In the genomic region with DNA sequence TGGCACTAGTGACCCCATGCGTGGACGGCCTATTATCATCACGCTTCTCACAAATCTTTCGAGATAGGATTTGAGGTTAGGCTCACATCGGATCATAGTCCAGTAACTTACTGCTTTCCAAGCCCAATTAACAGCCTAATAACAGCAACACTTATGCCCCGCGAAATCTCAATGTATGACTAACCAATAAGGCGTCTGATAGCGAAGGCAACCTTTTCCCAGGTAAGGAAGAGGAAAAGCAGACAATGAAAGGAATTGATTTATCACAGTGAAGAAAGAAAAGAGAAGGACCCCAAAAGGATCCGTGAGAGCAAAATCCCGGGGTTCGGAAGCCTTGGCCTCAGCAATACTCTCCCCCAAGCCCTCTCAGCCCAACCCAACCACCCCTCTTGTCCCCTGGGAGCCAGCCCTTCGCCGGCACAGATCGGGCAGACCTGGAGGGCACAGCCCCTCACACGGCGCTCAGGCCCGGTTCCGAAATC, we compare ENCODE assay signal across 8 cellular contexts. TPM values are rescaled to one million over a fixed set of nuclear protein-coding genes. Genes with fewer than 3 reads are reported as not detected.
DNase-seq lines count a peak whose midpoint lies in the region; ATAC-seq and TF ChIP-seq lines count a peak whose summit lies in the region.

No MANE protein-coding gene starts in this region.

- peak overlapping the region; percentile 96 for H3K27ac Mint-ChIP-seq in activated T-cell treated with anti-CD3 and anti-CD28 coated beads, Interleukin-2, amount 50 U/mL, for 24 hours
- peak overlapping the region; percentile 94 for H3K27ac Mint-ChIP-seq in T-helper 17 cell

- peaks cover 50% of the 10 kb centered on the region for H3K4me1 Mint-ChIP-seq in activated T-cell treated with anti-CD3 and anti-CD28 coated beads, Interleukin-2, amount 50 U/mL, for 24 hours (ENCODE audit: low read depth)
- peaks cover 29% of the 10 kb centered on the region for H3K4me1 Mint-ChIP-seq in T-helper 17 cell

- no peaks in the 10 kb centered on the region for H3K27me3 Mint-ChIP-seq in activated T-cell treated with anti-CD3 and anti-CD28 coated beads, Interleukin-2, amount 50 U/mL, for 24 hours
- H3K27me3 Mint-ChIP-seq in T-helper 17 cell = no peaks in the 10 kb centered on the region

- H3K9me2 ChIP-seq in neural cell (ENCODE audit: insufficient read depth, low read length) = no peaks in the 10 kb centered on the region

- H3K4me2 ChIP-seq in neural cell (ENCODE audit: low read length) = peak overlapping the region; percentile 77

- H3K4me3 Mint-ChIP-seq in activated T-cell treated with anti-CD3 and anti-CD28 coated beads, Interleukin-2, amount 50 U/mL, for 24 hours = peak overlapping the region; percentile 98
- H3K4me3 Mint-ChIP-seq in T-helper 17 cell = peak overlapping the region; percentile 94

- no peaks in the 10 kb centered on the region for H3K27me3 ChIP-seq in neural cell (ENCODE audit: insufficient read depth, low read depth, low read length)

- peaks cover 49% of the 10 kb centered on the region for H3K79me2 ChIP-seq in neural cell (replicated peaks; ENCODE audit: insufficient read depth, low read length)

- peak overlapping the region; percentile 92 for H2AFZ ChIP-seq in neural cell (ENCODE audit: low read depth, low read length)

- no peak for DNase-seq in activated T-cell treated with anti-CD3 and anti-CD28 coated beads, Interleukin-2, amount 50 U/mL, for 24 hours
- no peak for DNase-seq in activated T-cell treated with anti-CD3 and anti-CD28 coated beads, Interleukin-2, amount 50 U/mL, for 1 hour
- DNase-seq in T-helper 17 cell (no peak), fibroblast of mammary gland (ENCODE audit: low read depth) (peak; percentile 24), GDM1 (lab: John Stamatoyannopoulos, UW) (no peak)

- peak overlapping the region; percentile 96 for H3K4me3 ChIP-seq in fibroblast of mammary gland (ENCODE audit: control insufficient read depth, low read depth, low read length)
- H3K4me3 ChIP-seq in neural cell (ENCODE audit: low read length) = peak overlapping the region; percentile 97

- H3K9ac ChIP-seq in neural cell (ENCODE audit: low read length) = peak overlapping the region; percentile 98

- H4K20me1 ChIP-seq in neural cell (ENCODE audit: insufficient read depth) = peaks cover 4% of the 10 kb centered on the region

- TF ChIP-seq RAD21 in neural cell (conservative IDR thresholded peaks at IDR 0.05) = no peak

- H3K27ac ChIP-seq in neural cell (ENCODE audit: low read length) = peak overlapping the region; percentile 98

- H3F3A ChIP-seq in neural cell (ENCODE audit: insufficient read depth, low read length, poor library complexity, severe bottlenecking) = peaks cover 10% of the 10 kb centered on the region

- H3K36me3 ChIP-seq in neural cell (ENCODE audit: insufficient read depth, low read length) = no peaks in the 10 kb centered on the region

- no peaks in the 10 kb centered on the region for H3K9me3 Mint-ChIP-seq in activated T-cell treated with anti-CD3 and anti-CD28 coated beads, Interleukin-2, amount 50 U/mL, for 24 hours

- no peak for TF ChIP-seq EP300 in neural cell (conservative IDR thresholded peaks at IDR 0.05; ENCODE audit: poor library complexity, severe bottlenecking)

- ATAC-seq in HG03095 (IDR thresholded peaks at IDR 0.05; ENCODE audit: unreplicated experiment) (peak; percentile 10), T-helper 17 cell (peak; percentile 13), HG03378 (IDR thresholded peaks at IDR 0.05; ENCODE audit: unreplicated experiment) (no peak)

- TF ChIP-seq CTCF in fibroblast of mammary gland (conservative IDR thresholded peaks at IDR 0.05; ENCODE audit: control insufficient read depth, insufficient read depth, low read depth, low read length) (no peak), neural cell (IDR thresholded peaks at IDR 0.05; ENCODE audit: poor library complexity, severe bottlenecking) (no peak)

- peaks cover 27% of the 10 kb centered on the region for H3K36me3 Mint-ChIP-seq in activated T-cell treated with anti-CD3 and anti-CD28 coated beads, Interleukin-2, amount 50 U/mL, for 24 hours (ENCODE audit: low read depth)
- no peaks in the 10 kb centered on the region for H3K36me3 Mint-ChIP-seq in T-helper 17 cell (ENCODE audit: low read depth)

- H3K9me3 ChIP-seq in T-helper 17 cell (ENCODE audit: control insufficient read depth, low read length, poor library complexity, severe bottlenecking) (no peaks in the 10 kb centered on the region), neural cell (ENCODE audit: low read length) (peaks cover 3% of the 10 kb centered on the region)

TF ChIP-seq in neural cell, 6 proteins besides CTCF, POLR2A, EP300 and RAD21:
- TF ChIP-seq EZH2 (IDR thresholded peaks at IDR 0.05; ENCODE audit: borderline replicate concordance, insufficient read depth, low read length, poor library complexity, severe bottlenecking) (no peak), POLR2AphosphoS5 (IDR thresholded peaks at IDR 0.05) (no peak), TAF1 (IDR thresholded peaks at IDR 0.05; ENCODE audit: low read depth) (no peak), SMC3 (conservative IDR thresholded peaks at IDR 0.05; ENCODE audit: poor library complexity) (no peak), MXI1 (conservative IDR thresholded peaks at IDR 0.05; ENCODE audit: poor library complexity, severe bottlenecking) (no peak)
- TF ChIP-seq, protein P1, sequence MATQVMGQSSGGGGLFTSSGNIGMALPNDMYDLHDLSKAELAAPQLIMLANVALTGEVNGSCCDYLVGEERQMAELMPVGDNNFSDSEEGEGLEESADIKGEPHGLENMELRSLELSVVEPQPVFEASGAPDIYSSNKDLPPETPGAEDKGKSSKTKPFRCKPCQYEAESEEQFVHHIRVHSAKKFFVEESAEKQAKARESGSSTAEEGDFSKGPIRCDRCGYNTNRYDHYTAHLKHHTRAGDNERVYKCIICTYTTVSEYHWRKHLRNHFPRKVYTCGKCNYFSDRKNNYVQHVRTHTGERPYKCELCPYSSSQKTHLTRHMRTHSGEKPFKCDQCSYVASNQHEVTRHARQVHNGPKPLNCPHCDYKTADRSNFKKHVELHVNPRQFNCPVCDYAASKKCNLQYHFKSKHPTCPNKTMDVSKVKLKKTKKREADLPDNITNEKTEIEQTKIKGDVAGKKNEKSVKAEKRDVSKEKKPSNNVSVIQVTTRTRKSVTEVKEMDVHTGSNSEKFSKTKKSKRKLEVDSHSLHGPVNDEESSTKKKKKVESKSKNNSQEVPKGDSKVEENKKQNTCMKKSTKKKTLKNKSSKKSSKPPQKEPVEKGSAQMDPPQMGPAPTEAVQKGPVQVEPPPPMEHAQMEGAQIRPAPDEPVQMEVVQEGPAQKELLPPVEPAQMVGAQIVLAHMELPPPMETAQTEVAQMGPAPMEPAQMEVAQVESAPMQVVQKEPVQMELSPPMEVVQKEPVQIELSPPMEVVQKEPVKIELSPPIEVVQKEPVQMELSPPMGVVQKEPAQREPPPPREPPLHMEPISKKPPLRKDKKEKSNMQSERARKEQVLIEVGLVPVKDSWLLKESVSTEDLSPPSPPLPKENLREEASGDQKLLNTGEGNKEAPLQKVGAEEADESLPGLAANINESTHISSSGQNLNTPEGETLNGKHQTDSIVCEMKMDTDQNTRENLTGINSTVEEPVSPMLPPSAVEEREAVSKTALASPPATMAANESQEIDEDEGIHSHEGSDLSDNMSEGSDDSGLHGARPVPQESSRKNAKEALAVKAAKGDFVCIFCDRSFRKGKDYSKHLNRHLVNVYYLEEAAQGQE (IDR thresholded peaks at IDR 0.05; ENCODE audit: borderline replicate concordance) = no peak

RNA-seq across cellular contexts. Expression of a gene that starts 0.6 kb away (rescaled TPM):
- total RNA-seq in T-helper 17 cell = 10 to 100 TPM; 63.4 to 79.6 TPM
- 18.5 and 24.5 TPM in 2 replicates for polyA plus RNA-seq in neural cell
- 60.1 and 82.9 TPM in 2 replicates for polyA minus RNA-seq in neural cell

RNA-seq across cellular contexts. Expression of a gene that starts 54.6 kb away (rescaled TPM):
- under 1 TPM in 1 of 2 donors, not detected in 1; 0.22 TPM for total RNA-seq in T-helper 17 cell
- polyA plus RNA-seq in neural cell = 2.5 and 3.0 TPM in 2 replicates
- 2.3 and 2.7 TPM in 2 replicates for polyA minus RNA-seq in neural cell
